Comparison of ENCODE assay signal across 28 cellular contexts in the genomic region with DNA sequence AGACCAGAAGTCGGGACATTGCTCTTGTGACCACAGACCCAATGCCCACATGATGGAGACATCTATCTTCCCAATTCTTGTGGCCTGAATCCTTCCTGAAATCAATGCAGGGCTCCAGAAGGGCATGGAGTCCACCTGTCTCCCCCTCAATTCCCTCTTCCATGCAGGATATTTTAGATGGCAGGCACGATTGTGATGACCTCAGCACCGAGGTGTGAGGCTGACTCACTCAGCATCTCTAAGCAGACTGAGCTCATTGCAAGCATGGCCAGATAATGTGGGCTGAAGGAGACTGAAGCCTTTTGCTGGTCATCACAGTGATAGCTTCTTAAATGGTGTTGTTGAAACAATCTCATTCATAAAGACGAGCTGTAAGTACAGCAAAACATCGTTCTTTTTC.
A peak's percentile ranks its signal among the peaks of the same experiment; 100 is the strongest.
DNase-seq lines count a peak whose midpoint lies in the region; ATAC-seq and TF ChIP-seq lines count a peak whose summit lies in the region.
"Had no signal": no experiment of that assay in that cellular context is flagged by ENCODE, and none has a peak within 500 bp of the region (broad histone marks: within the 10 kb centered on the region; RNA-seq: fewer than 3 reads in every experiment).

No MANE protein-coding gene starts in this region.

- no peak overlapping the region for H3K4me2 ChIP-seq in GM23248 (ENCODE audit: unreplicated experiment)

- no peak overlapping the region for H3K9ac ChIP-seq in GM23248

- in situ Hi-C loops in GM23248 (cut with MboI), result no loop called here

- H3K9me2 ChIP-seq in GM23248 (ENCODE audit: insufficient read depth), result no peaks in the 10 kb centered on the region

- ATAC-seq in left lung (no peak), HG02571 (IDR thresholded peaks at IDR 0.05; ENCODE audit: unreplicated experiment) (no peak)
- ATAC-seq: activated T-helper 17 cell treated with anti-CD3 and anti-CD28 coated beads, Interleukin-2, amount 50 U/mL, for 72 hours; left ventricle myocardium superior; Panc1; pancreas; upper lobe of right lung had no signal

- H3K36me3 ChIP-seq in GM23248 (ENCODE audit: low read depth), result no peaks in the 10 kb centered on the region
- no peaks in the 10 kb centered on the region for H3K36me3 ChIP-seq in prostate gland
- no peaks in the 10 kb centered on the region for H3K36me3 ChIP-seq in left lung
- H3K36me3 ChIP-seq: breast epithelium, pancreas, right atrium auricular region, suprapubic skin, upper lobe of right lung, WERI-Rb-1 had no signal

- WGBS in GM23248 (ENCODE audit: low coverage in 1 of 2, low lambda C conversion rate in 2 of 2, missing lambda C conversion rate in 2 of 2), 2 experiments, result 13 to 16% methylated on average over 5 of the region's 5 CpGs
- 63% methylated on average over 5 of the region's 5 CpGs for WGBS in prostate gland

- no peaks in the 10 kb centered on the region for H3F3A ChIP-seq in GM23248 (ENCODE audit: insufficient read depth)

- no peak for TF ChIP-seq CTCF in epithelial cell of esophagus (IDR thresholded peaks at IDR 0.05; ENCODE audit: insufficient read depth, low read depth, low read length, missing control alignments)
- no peak for TF ChIP-seq CTCF in prostate gland (IDR thresholded peaks at IDR 0.05)
- TF ChIP-seq CTCF in left lung (IDR thresholded peaks at IDR 0.05), result no peak

- no peak overlapping the region for H3K27ac ChIP-seq in GM23248
- no peak overlapping the region for H3K27ac ChIP-seq in prostate gland
- no peak overlapping the region for H3K27ac ChIP-seq in left lung
- H3K27ac ChIP-seq: breast epithelium, pancreas, right atrium auricular region, suprapubic skin, upper lobe of right lung, WERI-Rb-1 had no signal

- peak; percentile 47 for DNase-seq in GM23248
- peak; percentile 13 for DNase-seq in RPMI7951 (ENCODE audit: low read depth)
- peak; percentile 5 for DNase-seq in epithelial cell of esophagus (ENCODE audit: low read depth)
- DNase-seq in renal cortical epithelial cell (ENCODE audit: low read depth), result peak; percentile 63
- DNase-seq in prostate gland (ENCODE audit: low spot score), result no peak
- no peak for DNase-seq in DMS153 (lab: John Stamatoyannopoulos, UW)
- DNase-seq in left lung, result no peak
- DNase-seq: activated CD4-positive, alpha-beta T cell treated with anti-CD3 and anti-CD28 coated beads for 4 hours; activated naive CD4-positive, alpha-beta T cell treated with anti-CD3 and anti-CD28 coated beads, Interleukin-2, amount 50 U/mL, for 16 hours; Calu3; glutamatergic neuron; left ventricle myocardium superior; NCI-H1417; NCI-H2029; NCI-H2227 treated with DMSO at 0.1 percent for 48 hours; NCI-H526 treated with DMSO at 0.1 percent for 48 hours; pancreas; small intestine; stimulated activated naive CD4-positive, alpha-beta T cell; T-helper 9 cell; upper lobe of right lung; WERI-Rb-1 had no signal

- H3K9me3 ChIP-seq in GM23248 (ENCODE audit: low read depth) (no peaks in the 10 kb centered on the region), prostate gland (no peaks in the 10 kb centered on the region), left lung (no peaks in the 10 kb centered on the region)
- H3K9me3 ChIP-seq: breast epithelium, pancreas, right atrium auricular region, suprapubic skin, upper lobe of right lung had no signal

- H3K79me2 ChIP-seq in GM23248 (ENCODE audit: insufficient read depth), result no peaks in the 10 kb centered on the region

- no peaks in the 10 kb centered on the region for H4K20me1 ChIP-seq in GM23248 (ENCODE audit: insufficient read depth)

- no peak overlapping the region for H2AFZ ChIP-seq in GM23248

- H3K4me1 ChIP-seq in GM23248 (ENCODE audit: insufficient read depth) (no peaks in the 10 kb centered on the region), prostate gland (replicated peaks) (no peaks in the 10 kb centered on the region), left lung (no peaks in the 10 kb centered on the region)
- H3K4me1 ChIP-seq: breast epithelium, pancreas, right atrium auricular region, upper lobe of right lung had no signal

- H3K27me3 ChIP-seq in GM23248 (replicated peaks; ENCODE audit: insufficient read depth) (peaks cover 28% of the 10 kb centered on the region), prostate gland (replicated peaks; ENCODE audit: insufficient read depth) (no peaks in the 10 kb centered on the region), left lung (peaks cover 0 to 24% of the 10 kb centered on the region in 2 donors)
- H3K27me3 ChIP-seq: pancreas, right atrium auricular region had no signal

- TF ChIP-seq POLR2A in prostate gland (IDR thresholded peaks at IDR 0.05), result no peak

- no peak overlapping the region for H3K4me3 ChIP-seq in GM23248
- H3K4me3 ChIP-seq in epithelial cell of esophagus (ENCODE audit: low read length), result no peak overlapping the region
- no peak overlapping the region for H3K4me3 ChIP-seq in prostate gland
- H3K4me3 ChIP-seq in left lung, result no peak overlapping the region
- H3K4me3 ChIP-seq: breast epithelium, pancreas, right atrium auricular region, suprapubic skin, upper lobe of right lung had no signal

- intact Hi-C loops in prostate gland (cut with DNase I), result no loop called here
- intact Hi-C loops in left lung (cut with DNase I), result no loop called here

Comparison
In these comparisons a context has a peak if more than half of its experiments do, and no peak if none do; other contexts are left out.
1. DNase-seq: peak in GM23248 (single experiment), RPMI7951 (single experiment), epithelial cell of esophagus (single experiment) and renal cortical epithelial cell (single experiment); none in prostate gland (single experiment), DMS153 (single experiment) and left lung (0 of 2).